26 cellular contexts compared by ENCODE assay signal in genomic region chr12:60066655-60067054, GRCh38.
"Had no signal": no experiment of that assay in that cellular context is flagged by ENCODE, and none has a peak within 500 bp of the region (broad histone marks: within the 10 kb centered on the region; RNA-seq: fewer than 3 reads in every experiment).

No MANE protein-coding gene starts in this region.

- H3K4me1 Mint-ChIP-seq: mesothelial cell of epicardium; naive B cell; naive thymus-derived CD8-positive, alpha-beta T cell had no signal

- H3K27me3 ChIP-seq: dorsolateral prefrontal cortex, esophagus squamous epithelium, gastrocnemius medialis, heart right ventricle, left lung had no signal

- DNase-seq: dermis blood vessel endothelial cell; dorsolateral prefrontal cortex; effector CD4-positive, alpha-beta T cell; effector memory CD4-positive, alpha-beta T cell; erythroblast; esophagus squamous epithelium; foreskin melanocyte; gastrocnemius medialis; glutamatergic neuron; head of caudate nucleus; heart right ventricle; hippocampal formation; left cardiac atrium; left lung; left ventricle myocardium superior; lower lobe of right lung; mesenchymal stem cell; mucosa of descending colon; naive B cell; naive thymus-derived CD8-positive, alpha-beta T cell had no signal

- H3K4me3 ChIP-seq: coronary artery, dorsolateral prefrontal cortex, esophagus squamous epithelium, gastrocnemius medialis, heart right ventricle, left lung, lower lobe of right lung, mucosa of descending colon had no signal

- FAIRE-seq: endometrium, islet of Langerhans had no signal

- ATAC-seq: esophagus mucosa; gastrocnemius medialis; heart right ventricle; left cardiac atrium; left lung; left ventricle myocardium superior; lower lobe of right lung; mucosa of descending colon; naive thymus-derived CD8-positive, alpha-beta T cell had no signal

- H3K36me3 ChIP-seq: esophagus squamous epithelium, gastrocnemius medialis, heart right ventricle, left lung, lower lobe of right lung had no signal

- H3K9me3 ChIP-seq: esophagus squamous epithelium, gastrocnemius medialis, heart right ventricle, left lung, lower lobe of right lung, mucosa of descending colon had no signal

- H3K27me3 Mint-ChIP-seq: naive B cell; naive thymus-derived CD8-positive, alpha-beta T cell had no signal

- H3K9me3 Mint-ChIP-seq: mesothelial cell of epicardium had no signal

- H3K27ac Mint-ChIP-seq: mesothelial cell of epicardium; naive B cell; naive thymus-derived CD8-positive, alpha-beta T cell had no signal

- H3K36me3 Mint-ChIP-seq: mesothelial cell of epicardium; naive B cell; naive thymus-derived CD8-positive, alpha-beta T cell had no signal

- H3K4me3 Mint-ChIP-seq: mesothelial cell of epicardium; naive B cell; naive thymus-derived CD8-positive, alpha-beta T cell had no signal

- H3K4me1 ChIP-seq: esophagus squamous epithelium, gastrocnemius medialis, heart right ventricle, left lung, lower lobe of right lung had no signal

- H3K27ac ChIP-seq: coronary artery, dorsolateral prefrontal cortex, epithelial cell of prostate, esophagus squamous epithelium, gastrocnemius medialis, heart right ventricle, left lung, lower lobe of right lung had no signal
